17 cellular contexts compared by ENCODE assay signal in genomic region chr14:44041700-44042099, GRCh38.
"Had no signal": no experiment of that assay in that cellular context is flagged by ENCODE, and none has a peak within 500 bp of the region (broad histone marks: within the 10 kb centered on the region; RNA-seq: fewer than 3 reads in every experiment).

No MANE protein-coding gene starts in this region.

- H3K36me3 ChIP-seq: transverse colon had no signal

- DNase-seq: activated CD4-positive, alpha-beta T cell treated with anti-CD3 and anti-CD28 coated beads for 1 hour; activated CD4-positive, alpha-beta T cell treated with anti-CD3 and anti-CD28 coated beads, Interleukin-2, amount 50 U/mL, for 48 hours; activated CD8-positive, alpha-beta memory T cell treated with anti-CD3 and anti-CD28 coated beads, Interleukin-2, amount 50 U/mL, for 4 hours; activated gamma-delta T cell treated with Interleukin-2 at 50 U/mL for 16 hours; activated naive CD8-positive, alpha-beta T cell treated with anti-CD3 and anti-CD28 coated beads, Interleukin-2, amount 10 ng/mL, durations not matched to agents 7 days and 5 days; activated T-cell treated with anti-CD3 and anti-CD28 coated beads, Interleukin-2, amount 50 U/mL, for 72 hours; anterior cingulate cortex; cerebellar nuclear complex; endodermal cell; hypothalamus; kidney glomerular epithelial cell; retina; stimulated activated CD4-positive, alpha-beta T cell treated with anti-CD3 and anti-CD28 coated beads, Interleukin-4, amount 100 ng/mL, for 24 hours; transverse colon had no signal

- H3K4me1 ChIP-seq: transverse colon had no signal

- ATAC-seq: activated T-cell treated with anti-CD3 and anti-CD28 coated beads, Interleukin-2, amount 50 U/mL, for 72 hours had no signal

- H3K4me3 Mint-ChIP-seq: activated naive CD8-positive, alpha-beta T cell treated with anti-CD3 and anti-CD28 coated beads, Interleukin-2, amount 10 ng/mL, durations not matched to agents 7 days and 5 days; activated T-cell treated with anti-CD3 and anti-CD28 coated beads, Interleukin-2, amount 50 U/mL, for 72 hours; dendritic cell treated with granulocyte-macrophage colony-stimulating factor and Interleukin-4, amounts not matched to agents 40 ng/mL and 50 ng/mL, for 4 days; endodermal cell; mesothelial cell of epicardium; T-helper 1 cell treated with Interleukin-12 subunit alpha and Interleukin-12 subunit beta and Interleukin-4 antibody, amounts not matched to agents 30 μg/mL and 1 μg/mL, for 36 hours had no signal

- H3K27me3 ChIP-seq: transverse colon had no signal

- H3K4me1 Mint-ChIP-seq: activated naive CD8-positive, alpha-beta T cell treated with anti-CD3 and anti-CD28 coated beads, Interleukin-2, amount 10 ng/mL, durations not matched to agents 7 days and 5 days had no signal

- H3K9me3 ChIP-seq: transverse colon had no signal

- H3K4me3 ChIP-seq: transverse colon had no signal

- H3K27ac ChIP-seq: transverse colon had no signal

- H3K27ac Mint-ChIP-seq: activated naive CD8-positive, alpha-beta T cell treated with anti-CD3 and anti-CD28 coated beads, Interleukin-2, amount 10 ng/mL, durations not matched to agents 7 days and 5 days; activated T-cell treated with anti-CD3 and anti-CD28 coated beads, Interleukin-2, amount 50 U/mL, for 72 hours; dendritic cell treated with granulocyte-macrophage colony-stimulating factor and Interleukin-4, amounts not matched to agents 40 ng/mL and 50 ng/mL, for 4 days; endodermal cell; mesothelial cell of epicardium; T-helper 1 cell treated with Interleukin-12 subunit alpha and Interleukin-12 subunit beta and Interleukin-4 antibody, amounts not matched to agents 30 μg/mL and 1 μg/mL, for 36 hours had no signal

- H3K27me3 Mint-ChIP-seq: activated naive CD8-positive, alpha-beta T cell treated with anti-CD3 and anti-CD28 coated beads, Interleukin-2, amount 10 ng/mL, durations not matched to agents 7 days and 5 days; dendritic cell treated with granulocyte-macrophage colony-stimulating factor and Interleukin-4, amounts not matched to agents 40 ng/mL and 50 ng/mL, for 4 days had no signal

- H3K36me3 Mint-ChIP-seq: activated naive CD8-positive, alpha-beta T cell treated with anti-CD3 and anti-CD28 coated beads, Interleukin-2, amount 10 ng/mL, durations not matched to agents 7 days and 5 days; mesothelial cell of epicardium had no signal
